ENCODE assay signal across 2 cellular contexts in genomic region chr12:6828671-6829531, GRCh38.
TF ChIP-seq lines count a peak whose summit lies in the region.

No MANE protein-coding gene starts in this region.

TF ChIP-seq in A549, 52 proteins besides CTCF, POLR2A, EP300 and RAD21 (continued from another document):
- peak; percentile 64; the same call in 1 of the 2 replicates for TF ChIP-seq E2F6 (IDR thresholded peaks at IDR 0.05; ENCODE audit: borderline replicate concordance, low read depth)
- peak in 1 of 2 experiments; percentile 4; a peak in 2 of 5 replicates for TF ChIP-seq JUN (IDR thresholded peaks at IDR 0.05)
- TF ChIP-seq HES2 (IDR thresholded peaks at IDR 0.05), result no peak
- peak; percentile 28; the same call in 1 of the 2 replicates for TF ChIP-seq MAX (IDR thresholded peaks at IDR 0.05)
- TF ChIP-seq FOSL2 (IDR thresholded peaks at IDR 0.05), result no peak
- TF ChIP-seq FOSL2 (CRISPR knock-in tag; IDR thresholded peaks at IDR 0.05), result no peak
- TF ChIP-seq ZSCAN20 (CRISPR knock-in tag; IDR thresholded peaks at IDR 0.05), result no peak
- TF ChIP-seq HEYL (CRISPR knock-in tag; IDR thresholded peaks at IDR 0.05), result no peak
- peak; percentile 86; the same call in 1 of the 2 replicates for TF ChIP-seq RNF2 (IDR thresholded peaks at IDR 0.05; ENCODE audit: borderline replicate concordance, low read depth)
- TF ChIP-seq CBX8 (IDR thresholded peaks at IDR 0.05), result no peak
- no peak for TF ChIP-seq NPAS2 (CRISPR knock-in tag; IDR thresholded peaks at IDR 0.05; ENCODE audit: borderline replicate concordance)
- TF ChIP-seq ESRRA (IDR thresholded peaks at IDR 0.05; ENCODE audit: borderline replicate concordance, low read length), result no peak
- no peak for TF ChIP-seq POLR2AphosphoS2 (conservative IDR thresholded peaks at IDR 0.05; ENCODE audit: low read length)
- TF ChIP-seq PBX3 (IDR thresholded peaks at IDR 0.05), result no peak
- TF ChIP-seq USF2 (IDR thresholded peaks at IDR 0.05), result no peak

TF ChIP-seq in HEK293, 187 proteins besides CTCF, POLR2A, EP300 and RAD21 (continued from another document and continues in another):
- no peak for TF ChIP-seq ZBTB44 (tag by site-specific recombination; IDR thresholded peaks at IDR 0.05)
- TF ChIP-seq ZNF488 (tag by site-specific recombination; IDR thresholded peaks at IDR 0.05), result peak; percentile 53; the same call in 1 of the 2 replicates
- TF ChIP-seq KLF8 (tag by site-specific recombination; IDR thresholded peaks at IDR 0.05), result peak; percentile 83
- TF ChIP-seq KLF9 (tag by site-specific recombination; IDR thresholded peaks at IDR 0.05; ENCODE audit: low read depth), result peak; percentile 70; the same call in 1 of the 2 replicates
- TF ChIP-seq ZBTB49 (tag by site-specific recombination; IDR thresholded peaks at IDR 0.05; ENCODE audit: low read depth), result no peak
- no peak for TF ChIP-seq ZNF707 (tag by site-specific recombination; IDR thresholded peaks at IDR 0.05)
- peak; percentile 55 for TF ChIP-seq ZBTB48 (tag by site-specific recombination; IDR thresholded peaks at IDR 0.05)
- no peak for TF ChIP-seq ZNF514 (tag by site-specific recombination; IDR thresholded peaks at IDR 0.05)
- TF ChIP-seq YY1 (tag by site-specific recombination; IDR thresholded peaks at IDR 0.05), result peak; percentile 61; the same call in 1 of the 2 replicates
- TF ChIP-seq SETDB1 (IDR thresholded peaks at IDR 0.05; ENCODE audit: insufficient read length, low read length), result no peak
- TF ChIP-seq ZSCAN23 (tag by site-specific recombination; IDR thresholded peaks at IDR 0.05), result 0 out of 2 replicates have a peak, but pooled peaks have one; percentile 69
- TF ChIP-seq ZNF292 (tag by site-specific recombination; IDR thresholded peaks at IDR 0.05; ENCODE audit: borderline replicate concordance, low read depth), result no peak; the same call in 1 of the 2 replicates
- no peak for TF ChIP-seq ZNF529 (tag by site-specific recombination; IDR thresholded peaks at IDR 0.05; ENCODE audit: insufficient replicate concordance)
- TF ChIP-seq ZNF202 (tag by site-specific recombination; IDR thresholded peaks at IDR 0.05; ENCODE audit: borderline replicate concordance), result no peak
- TF ChIP-seq ZBTB26 (tag by site-specific recombination; optimal IDR thresholded peaks at IDR 0.05), result peak; percentile 94
- TF ChIP-seq ZNF747 (tag by site-specific recombination; IDR thresholded peaks at IDR 0.05), result no peak; the same call in 1 of the 2 replicates
- TF ChIP-seq KLF17 (tag by site-specific recombination; IDR thresholded peaks at IDR 0.05), result peak; percentile 69; the same call in 1 of the 2 replicates
- peak; percentile 43; the same call in 1 of the 2 replicates for TF ChIP-seq ZBTB21 (tag by site-specific recombination; IDR thresholded peaks at IDR 0.05)
- TF ChIP-seq ZNF211 (tag by site-specific recombination; IDR thresholded peaks at IDR 0.05; ENCODE audit: low read depth), result no peak
- no peak for TF ChIP-seq BCL6B (tag by site-specific recombination; IDR thresholded peaks at IDR 0.05)
- TF ChIP-seq MEIS1 (CRISPR knock-in tag; IDR thresholded peaks at IDR 0.05; ENCODE audit: borderline replicate concordance), result no peak
- TF ChIP-seq ZNF175 (tag by site-specific recombination; IDR thresholded peaks at IDR 0.05), result no peak
- TF ChIP-seq ZNF521 (tag by site-specific recombination; IDR thresholded peaks at IDR 0.05), result no peak
- TF ChIP-seq ZNF214 (tag by site-specific recombination; IDR thresholded peaks at IDR 0.05; ENCODE audit: borderline replicate concordance), result no peak
- no peak; the same call in 1 of the 2 replicates for TF ChIP-seq ZNF791 (tag by site-specific recombination; IDR thresholded peaks at IDR 0.05)
- no peak for TF ChIP-seq FEZF1 (tag by site-specific recombination; IDR thresholded peaks at IDR 0.05)
- TF ChIP-seq ZBTB20 (tag by site-specific recombination; IDR thresholded peaks at IDR 0.05), result peak; percentile 100
- no peak; the same call in 1 of the 2 replicates for TF ChIP-seq OSR2 (tag by site-specific recombination; IDR thresholded peaks at IDR 0.05)
- TF ChIP-seq SP2 (tag by site-specific recombination; IDR thresholded peaks at IDR 0.05), result peak; percentile 80
- TF ChIP-seq REST (tag by site-specific recombination; IDR thresholded peaks at IDR 0.05), result peak; percentile 59; the same call in 1 of the 2 replicates
- no peak for TF ChIP-seq ZNF155 (tag by site-specific recombination; IDR thresholded peaks at IDR 0.05)
- TF ChIP-seq ZNF138 (tag by site-specific recombination; IDR thresholded peaks at IDR 0.05; ENCODE audit: borderline replicate concordance), result no peak; the same call in 1 of the 2 replicates
- TF ChIP-seq ZNF658 (tag by site-specific recombination; IDR thresholded peaks at IDR 0.05), result no peak
- no peak for TF ChIP-seq ZBTB6 (tag by site-specific recombination; IDR thresholded peaks at IDR 0.05)
- TF ChIP-seq HOXD13 (CRISPR knock-in tag; IDR thresholded peaks at IDR 0.05; ENCODE audit: borderline replicate concordance), result no peak
- 0 out of 2 replicates have a peak, but pooled peaks have one; percentile 39 for TF ChIP-seq ZNF660 (tag by site-specific recombination; IDR thresholded peaks at IDR 0.05)
- TF ChIP-seq KLF16 (tag by site-specific recombination; IDR thresholded peaks at IDR 0.05), result peak; percentile 71; the same call in 1 of the 2 replicates
- TF ChIP-seq ZNF133 (tag by site-specific recombination; IDR thresholded peaks at IDR 0.05), result peak; percentile 58; the same call in 1 of the 2 replicates
- no peak for TF ChIP-seq ZNF585B (tag by site-specific recombination; IDR thresholded peaks at IDR 0.05)
- TF ChIP-seq ZNF16 (tag by site-specific recombination; IDR thresholded peaks at IDR 0.05; ENCODE audit: low read depth), result no peak
- TF ChIP-seq ZFP41 (tag by site-specific recombination; IDR thresholded peaks at IDR 0.05; ENCODE audit: borderline replicate concordance), result no peak
- TF ChIP-seq SALL2 (tag by site-specific recombination; IDR thresholded peaks at IDR 0.05; ENCODE audit: borderline replicate concordance), result no peak
- TF ChIP-seq ZNF341 (tag by site-specific recombination; IDR thresholded peaks at IDR 0.05; ENCODE audit: low read depth), result peak; percentile 81
- TF ChIP-seq ZNF169 (tag by site-specific recombination; IDR thresholded peaks at IDR 0.05), result no peak
- no peak for TF ChIP-seq ZSCAN18 (tag by site-specific recombination; IDR thresholded peaks at IDR 0.05)
- no peak for TF ChIP-seq ZSCAN30 (tag by site-specific recombination; IDR thresholded peaks at IDR 0.05)
- TF ChIP-seq ZNF843 (tag by site-specific recombination; IDR thresholded peaks at IDR 0.05), result peak; percentile 73; the same call in 1 of the 2 replicates
- TF ChIP-seq ZBTB17 (tag by site-specific recombination; IDR thresholded peaks at IDR 0.05), result peak; percentile 77; the same call in 1 of the 2 replicates
- TF ChIP-seq ZNF558 (tag by site-specific recombination; IDR thresholded peaks at IDR 0.05), result no peak
